8 cellular contexts compared by ENCODE assay signal in the genomic region with DNA sequence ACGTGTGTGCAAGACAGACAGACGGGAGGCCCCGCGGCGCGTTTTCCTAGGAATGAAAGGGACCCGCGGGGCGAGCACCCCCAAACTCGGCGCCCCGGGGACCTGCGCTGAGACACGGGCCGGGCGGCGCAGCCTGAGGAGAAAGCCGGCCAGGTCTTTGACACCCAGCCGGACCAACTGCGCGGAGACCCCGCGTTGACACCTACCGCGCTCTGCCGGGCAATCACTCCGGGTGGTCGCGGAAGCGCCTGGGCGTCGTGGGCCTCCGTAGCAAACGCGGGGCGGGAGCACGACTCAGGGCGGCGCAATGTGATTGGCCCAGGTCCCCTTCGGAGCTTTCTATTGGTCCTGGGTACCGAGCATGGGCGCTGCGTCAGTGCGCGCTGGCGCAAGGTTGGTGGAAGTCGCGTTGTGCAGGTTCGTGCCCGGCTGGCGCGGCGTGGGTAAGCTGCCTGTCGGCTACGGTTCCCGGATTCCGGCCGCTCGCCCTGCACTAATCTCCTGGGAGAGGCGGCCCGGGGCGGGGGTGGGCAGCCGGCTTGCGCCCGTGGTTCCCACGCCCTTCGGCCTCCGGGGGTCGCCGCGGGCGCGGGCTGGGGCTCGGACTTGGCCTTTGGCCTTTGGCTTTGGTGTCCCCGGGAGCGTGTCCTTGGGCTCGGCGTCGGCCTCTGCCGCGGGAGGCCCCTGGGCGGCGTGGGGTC. TPM values are rescaled to one million over a fixed set of nuclear protein-coding genes. Genes with fewer than 3 reads are reported as not detected.
A peak's percentile ranks its signal among the peaks of the same experiment; 100 is the strongest.
DNase-seq lines count a peak whose midpoint lies in the region; ATAC-seq and TF ChIP-seq lines count a peak whose summit lies in the region.

A gene with protein sequence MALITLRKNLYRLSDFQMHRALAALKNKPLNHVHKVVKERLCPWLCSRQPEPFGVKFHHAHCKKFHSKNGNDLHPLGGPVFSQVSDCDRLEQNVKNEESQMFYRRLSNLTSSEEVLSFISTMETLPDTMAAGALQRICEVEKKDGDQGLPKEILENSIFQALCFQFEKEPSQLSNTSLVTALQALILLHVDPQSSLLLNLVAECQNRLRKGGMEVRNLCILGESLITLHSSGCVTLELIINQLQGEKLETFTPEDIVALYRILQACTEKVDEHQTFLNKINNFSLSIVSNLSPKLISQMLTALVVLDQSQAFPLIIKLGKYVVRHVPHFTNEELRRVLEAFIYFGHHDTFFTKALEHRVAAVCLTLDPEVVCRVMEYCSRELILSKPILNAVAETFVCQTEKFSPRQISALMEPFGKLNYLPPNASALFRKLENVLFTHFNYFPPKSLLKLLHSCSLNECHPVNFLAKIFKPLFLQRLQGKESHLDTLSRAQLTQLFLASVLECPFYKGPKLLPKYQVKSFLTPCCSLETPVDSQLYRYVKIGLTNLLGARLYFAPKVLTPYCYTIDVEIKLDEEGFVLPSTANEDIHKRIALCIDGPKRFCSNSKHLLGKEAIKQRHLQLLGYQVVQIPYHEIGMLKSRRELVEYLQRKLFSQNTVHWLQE (minus strand): TSS at position 259 of the 701 bp plus-strand sequence. CDS start 948 bp downstream, outside the sequence.
A gene (plus strand): TSS at position 376 of the 701 bp plus-strand sequence. CDS start 1,647 bp downstream, outside the sequence.

- intact Hi-C loops in right lobe of liver (cut with DNase I): no loop called here

- peak; percentile 88 for TF ChIP-seq POLR2A in right lobe of liver (IDR thresholded peaks at IDR 0.05)

- peak; percentile 96 for ATAC-seq in GM19395 (IDR thresholded peaks at IDR 0.05; ENCODE audit: unreplicated experiment)
- peak; percentile 94 for ATAC-seq in HG03565 (IDR thresholded peaks at IDR 0.05; ENCODE audit: unreplicated experiment)
- ATAC-seq in right lobe of liver: peak; percentile 99 to 100 (median 100)

- H3K4me1 ChIP-seq in right lobe of liver: peaks cover 0 to 25% (median 4%) of the 10 kb centered on the region in 4 donors

- DNase-seq in NCI-H774 (lab: John Stamatoyannopoulos, UW) (peak; percentile 97), dermis microvascular lymphatic vessel endothelial cell (ENCODE audit: low read depth in 2 of 2) (peak; percentile 88 to 96), right lobe of liver (peak; percentile 95 to 96 (median 96))
- peak; percentile 83 to 87 for DNase-seq in activated CD4-positive, alpha-beta T cell treated with anti-CD3 and anti-CD28 coated beads, Interleukin-2, amount 50 U/mL, for 4 hours
- peak; percentile 85 to 88 for DNase-seq in stimulated activated CD4-positive, alpha-beta T cell treated with anti-CD3 and anti-CD28 coated beads, Interleukin-4, amount 100 ng/mL, for 4 hours

- H3K4me3 ChIP-seq in right lobe of liver: peak within 1 kb of the TSS; percentile 93 to 97 (median 96)

- WGBS in right lobe of liver (ENCODE audit: insufficient coverage, low coverage, low lambda C conversion rate, missing lambda C conversion rate): 0% methylated on average over 13 of the region's 83 CpGs

- no peaks in the 10 kb centered on the region for H3K9me3 ChIP-seq in right lobe of liver

- peaks cover 0 to 14% (median 3%) of the 10 kb centered on the region in 4 donors for H3K36me3 ChIP-seq in right lobe of liver

- TF ChIP-seq CTCF in C4-2B (conservative IDR thresholded peaks at IDR 0.05) (no peak), right lobe of liver (IDR thresholded peaks at IDR 0.05) (no peak)

- peak within 1 kb of the TSS; percentile 90 for H3K27ac ChIP-seq in C4-2B
- H3K27ac ChIP-seq in right lobe of liver: peak within 1 kb of the TSS; percentile 83 to 90 (median 89)

- no peaks in the 10 kb centered on the region for H3K27me3 ChIP-seq in right lobe of liver

RNA-seq across cellular contexts. Expression of the first gene that starts in this region (rescaled TPM):
- total RNA-seq in dermis microvascular lymphatic vessel endothelial cell (7.8 and 9.1 TPM in 2 replicates), right lobe of liver (1 to 10 TPM; 3.8 to 9.6 (median 6.1) TPM)

RNA-seq across cellular contexts. Expression of the second gene that starts in this region (rescaled TPM):
- total RNA-seq in dermis microvascular lymphatic vessel endothelial cell (17.1 and 19.8 TPM in 2 replicates), right lobe of liver (10 to 100 TPM; 31.5 to 42.1 (median 36.7) TPM)

Comparison
In these comparisons a context has a peak if more than half of its experiments do, and no peak if none do; other contexts are left out.
1. Peak in every context shown above with its lines: DNase-seq, ATAC-seq, H3K4me3 ChIP-seq and H3K27ac ChIP-seq.